In the genomic region with DNA sequence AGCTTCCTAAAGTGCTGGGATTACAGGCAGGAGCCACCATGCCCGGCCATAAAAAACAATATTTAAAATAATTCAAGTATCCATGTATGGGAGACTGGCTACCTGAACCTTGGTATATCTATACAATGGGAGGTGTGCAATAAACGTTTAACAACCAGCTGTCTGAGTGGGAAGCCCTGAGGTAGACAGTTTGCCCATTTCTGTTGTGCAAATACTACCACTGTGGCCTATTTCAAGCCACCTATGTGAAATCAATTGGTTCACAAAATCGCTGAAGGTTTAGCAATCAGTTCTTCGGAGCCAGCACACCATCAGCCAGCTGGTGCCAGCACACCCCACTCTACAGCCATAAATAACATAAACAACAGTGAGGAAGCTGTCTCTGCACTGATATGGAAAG, we compare ENCODE assay signal across 30 cellular contexts. TPM values are rescaled to one million over a fixed set of nuclear protein-coding genes. Genes with fewer than 3 reads are reported as not detected.
A peak's percentile ranks its signal among the peaks of the same experiment; 100 is the strongest.
DNase-seq lines count a peak whose midpoint lies in the region; ATAC-seq and TF ChIP-seq lines count a peak whose summit lies in the region.
"Had no signal": no experiment of that assay in that cellular context is flagged by ENCODE, and none has a peak within 500 bp of the region (broad histone marks: within the 10 kb centered on the region; RNA-seq: fewer than 3 reads in every experiment).

No MANE protein-coding gene starts in this region.

- no peaks in the 10 kb centered on the region for H3K9me3 ChIP-seq in transverse colon
- H3K9me3 ChIP-seq: HAP-1 had no signal

- H3K36me3 ChIP-seq in transverse colon, result no peaks in the 10 kb centered on the region
- H3K36me3 ChIP-seq: BLaER1 treated with 17β-estradiol and CSF1 and Interleukin-3, amounts not matched to agents 10 nM and 100 nM; HAP-1 had no signal

- no peak for ATAC-seq in activated naive CD4-positive, alpha-beta T cell treated with anti-CD3 and anti-CD28 coated beads, Interleukin-2, amount 50 U/mL, for 72 hours
- peak; percentile 79 for ATAC-seq in left colon
- ATAC-seq: Panc1 had no signal

- H3K4me1 ChIP-seq in transverse colon, result peaks cover 10 to 24% (median 16%) of the 10 kb centered on the region in 4 donors
- H3K4me1 ChIP-seq: HAP-1 had no signal

- H3K27me3 ChIP-seq in transverse colon, result no peaks in the 10 kb centered on the region
- H3K27me3 ChIP-seq: BLaER1 treated with 17β-estradiol and CSF1 and Interleukin-3, amounts not matched to agents 10 nM and 100 nM had no signal

- intact Hi-C loops in left colon (cut with DNase I, micrococcal nuclease) (no loop called here), transverse colon (cut with DNase I; ENCODE audit: low total_unique reads) (no loop called here)

- H3K9me3 Mint-ChIP-seq in activated naive CD4-positive, alpha-beta T cell treated with anti-CD3 and anti-CD28 coated beads, Interleukin-2, amount 50 U/mL, for 24 hours, result no peaks in the 10 kb centered on the region
- peaks cover 0 to 3% of the 10 kb centered on the region in 2 donors for H3K9me3 Mint-ChIP-seq in activated naive CD4-positive, alpha-beta T cell treated with anti-CD3 and anti-CD28 coated beads, Interleukin-2, amount 50 U/mL, for 72 hours
- H3K9me3 Mint-ChIP-seq: HFFc6 had no signal

- H3K27ac ChIP-seq in transverse colon, result peak overlapping the region; percentile 37 to 58 (median 54)
- H3K27ac ChIP-seq: KMS-11, SK-N-MC had no signal

- TF ChIP-seq EP300 in transverse colon (IDR thresholded peaks at IDR 0.05; ENCODE audit: low read depth), result no peak

- TF ChIP-seq CTCF in transverse colon (IDR thresholded peaks at IDR 0.05), result no peak

- WGBS in transverse colon (ENCODE audit: low coverage in 1 of 2), 2 donors, result 24 to 39% methylated on average over 2 to 4 of the region's 4 CpGs

- DNase-seq in activated naive CD4-positive, alpha-beta T cell treated with anti-CD3 and anti-CD28 coated beads, Interleukin-2, amount 50 U/mL, for 72 hours (ENCODE audit: low spot score in 2 of 2), result no peak
- peak; percentile 8 for DNase-seq in MV-4-11 (lab: John Stamatoyannopoulos, UW)
- no peak for DNase-seq in left colon
- DNase-seq in transverse colon, result peak; percentile 10
- no peak for DNase-seq in kidney glomerular epithelial cell (lab: John Stamatoyannopoulos, UW)
- no peak for DNase-seq in hepatic stellate cell (ENCODE audit: low spot score)
- no peak for DNase-seq in stimulated activated CD4-positive, alpha-beta T cell treated with anti-CD3 and anti-CD28 coated beads, Interleukin-4, amount 100 ng/mL, for 4 hours
- DNase-seq: 8988T; ACHN; CD4-positive, alpha-beta T cell; DMS53; EL; GDM1; GOT3; HFFc6; MM.1S; NCI-H1105 treated with DMSO at 0.1 percent for 48 hours; NCI-H146; NCI-H2029; NCI-H446; NCI-H524 treated with DMSO at 0.1 percent for 48 hours; NCI-H774; SHP77 treated with DMSO at 0.1 percent for 48 hours had no signal

- in situ Hi-C loops in transverse colon (cut with MboI; ENCODE audit: low pct_ligation_motif_present in 1 of 4, low pct_unique_long_range_greater_than_20kb in 1 of 4, low sequenced_read_pairs in 3 of 4), result no loop called here

- peaks cover 1% of the 10 kb centered on the region for H3K36me3 Mint-ChIP-seq in activated naive CD4-positive, alpha-beta T cell treated with anti-CD3 and anti-CD28 coated beads, Interleukin-2, amount 50 U/mL, for 24 hours
- no peaks in the 10 kb centered on the region for H3K36me3 Mint-ChIP-seq in activated naive CD4-positive, alpha-beta T cell treated with anti-CD3 and anti-CD28 coated beads, Interleukin-2, amount 50 U/mL, for 72 hours
- H3K36me3 Mint-ChIP-seq: IgD-negative memory B cell had no signal

- no peak overlapping the region for H3K4me3 Mint-ChIP-seq in activated naive CD4-positive, alpha-beta T cell treated with anti-CD3 and anti-CD28 coated beads, Interleukin-2, amount 50 U/mL, for 24 hours
- H3K4me3 Mint-ChIP-seq: CD4-positive, alpha-beta T cell; HFFc6 had no signal

- TF ChIP-seq POLR2A in transverse colon (IDR thresholded peaks at IDR 0.05), result no peak

- no peak overlapping the region for H3K4me3 ChIP-seq in transverse colon
- H3K4me3 ChIP-seq: BLaER1 treated with 17β-estradiol and CSF1 and Interleukin-3, amounts not matched to agents 10 nM and 100 nM; HAP-1; SK-N-MC had no signal

- H3K4me1 Mint-ChIP-seq in activated naive CD4-positive, alpha-beta T cell treated with anti-CD3 and anti-CD28 coated beads, Interleukin-2, amount 50 U/mL, for 24 hours, result peaks cover 21% of the 10 kb centered on the region

- no peaks in the 10 kb centered on the region for H3K27me3 Mint-ChIP-seq in activated naive CD4-positive, alpha-beta T cell treated with anti-CD3 and anti-CD28 coated beads, Interleukin-2, amount 50 U/mL, for 24 hours
- H3K27me3 Mint-ChIP-seq: CD4-positive, alpha-beta T cell had no signal

- peak overlapping the region; percentile 59 for H3K27ac Mint-ChIP-seq in activated naive CD4-positive, alpha-beta T cell treated with anti-CD3 and anti-CD28 coated beads, Interleukin-2, amount 50 U/mL, for 24 hours
- no peak overlapping the region for H3K27ac Mint-ChIP-seq in activated naive CD4-positive, alpha-beta T cell treated with anti-CD3 and anti-CD28 coated beads, Interleukin-2, amount 50 U/mL, for 72 hours
- H3K27ac Mint-ChIP-seq: CD4-positive, alpha-beta T cell; HFFc6 had no signal

RNA-seq across cellular contexts. Expression of a gene that starts 46.8 kb away (rescaled TPM):
- total RNA-seq in activated naive CD4-positive, alpha-beta T cell treated with anti-CD3 and anti-CD28 coated beads, Interleukin-2, amount 50 U/mL, for 72 hours, result 10 to 100 TPM in 1 of 2 donors, 1 to 10 TPM in 1; 9.2 to 10.8 TPM
- total RNA-seq in left colon, result 1 to 10 TPM; 8.8 to 9.6 TPM
- 10 to 100 TPM in 2 of 4 donors, 1 to 10 TPM in 2; 4.4 to 14.2 (median 9.2) TPM for total RNA-seq in transverse colon

Comparison
In these comparisons a context has a peak if more than half of its experiments do, and no peak if none do; other contexts are left out.
1. DNase-seq: peak in MV-4-11 (single experiment) and transverse colon (single experiment); none in activated naive CD4-positive, alpha-beta T cell treated with anti-CD3 and anti-CD28 coated beads, Interleukin-2, amount 50 U/mL, for 72 hours (0 of 2), left colon (0 of 2), kidney glomerular epithelial cell (single experiment), hepatic stellate cell (single experiment) and stimulated activated CD4-positive, alpha-beta T cell treated with anti-CD3 and anti-CD28 coated beads, Interleukin-4, amount 100 ng/mL, for 4 hours (0 of 2).